8 cellular contexts compared by ENCODE assay signal in genomic region chr17:47896672-47897490, GRCh38. TPM values are rescaled to one million over a fixed set of nuclear protein-coding genes. Genes with fewer than 3 reads are reported as not detected.
DNase-seq lines count a peak whose midpoint lies in the region; ATAC-seq, FAIRE-seq and TF ChIP-seq lines count a peak whose summit lies in the region.

No MANE protein-coding gene starts in this region.

- POLR2A ChIA-PET in Caco-2 (lab: Charles Lee): interaction anchor here (1.0 to 2.9 kb wide), 5 partner anchors 45 to 74 kb away, joined by 3 to 56 read pairs (median 25); partner anchors contain the start of genes CDK5RAP3, LRRC46, MRPL10 and PNPO

- H3K4me3 ChIP-seq in Caco-2 (ENCODE audit: low read depth, low read length): peak overlapping the region; percentile 48
- H3K4me3 ChIP-seq in bronchial epithelial cell (ENCODE audit: low read depth, low read length): peak overlapping the region; percentile 97

- no peaks in the 10 kb centered on the region for H3K9me3 Mint-ChIP-seq in Caco-2 (ENCODE audit: unreplicated experiment)

- H3K27me3 ChIP-seq in Caco-2 (replicated peaks; ENCODE audit: control insufficient read depth, insufficient read depth, low read length): no peaks in the 10 kb centered on the region
- H3K27me3 ChIP-seq in bronchial epithelial cell (ENCODE audit: control insufficient read depth, insufficient read depth, low read length): no peaks in the 10 kb centered on the region

- BruUV-seq in Caco-2 (replicated peaks; lab: Mats Ljungman, UMichigan): no TSS peak

- CTCF ChIA-PET in Caco-2 (lab: Charles Lee): interaction anchor here (0.7 to 2.0 kb wide), 6 partner anchors 46 to 121 kb away, joined by 3 to 6 read pairs (median 4); partner anchors contain the start of genes CDK5RAP3, SCRN2 and SP6

- TF ChIP-seq CTCF in Caco-2 (IDR thresholded peaks at IDR 0.05; ENCODE audit: insufficient read depth in 1 of 2, low read depth in 1 of 2, low read length in 1 of 2, severe bottlenecking in 1 of 2, unreplicated experiment in 1 of 2) (no peak), bronchial epithelial cell (IDR thresholded peaks at IDR 0.05; ENCODE audit: insufficient read depth, low read length, severe bottlenecking) (no peak)

- FAIRE-seq in bronchial epithelial cell (lab: Jason Lieb, UNC): no peak

- H3K27ac ChIP-seq in KOPT-K1 (ENCODE audit: low read depth, low read length, poor library complexity, severe bottlenecking): peak overlapping the region; percentile 88

- H3K9me3 ChIP-seq in Caco-2 (no peaks in the 10 kb centered on the region), KOPT-K1 (ENCODE audit: insufficient read depth, low read length, poor library complexity, severe bottlenecking) (no peaks in the 10 kb centered on the region)

- DNase-seq in Caco-2: no peak
- DNase-seq in bronchial epithelial cell (ENCODE audit: low read depth): peak; percentile 29
- peak; percentile 39 for DNase-seq in midbrain (lab: John Stamatoyannopoulos, UW)
- DNase-seq in NCI-H510A treated with DMSO at 0.1 percent for 48 hours (lab: John Stamatoyannopoulos, UW): no peak

- H3K4me3 Mint-ChIP-seq in Caco-2 (ENCODE audit: unreplicated experiment): peak overlapping the region; percentile 75

- intact Hi-C loops in Caco-2 (cut with micrococcal nuclease; ENCODE audit: unreplicated experiment): no loop called here

- no peak for ATAC-seq in HG03469 (IDR thresholded peaks at IDR 0.05; ENCODE audit: unreplicated experiment)
- no peak for ATAC-seq in HG03025 (IDR thresholded peaks at IDR 0.05; ENCODE audit: low FRiP score, unreplicated experiment)
- ATAC-seq in GM21825 (IDR thresholded peaks at IDR 0.05; ENCODE audit: unreplicated experiment): no peak

- peaks cover 23% of the 10 kb centered on the region for H3K4me1 Mint-ChIP-seq in Caco-2 (ENCODE audit: low read depth, unreplicated experiment)

- H3K27me3 Mint-ChIP-seq in Caco-2 (ENCODE audit: insufficient read depth, unreplicated experiment): peaks cover 2% of the 10 kb centered on the region

- H3K36me3 ChIP-seq in Caco-2 (ENCODE audit: control insufficient read depth, insufficient read depth, low read length) (peaks cover 6% of the 10 kb centered on the region), KOPT-K1 (ENCODE audit: insufficient read depth, low read length) (peaks cover 35% of the 10 kb centered on the region), bronchial epithelial cell (ENCODE audit: control insufficient read depth, insufficient read depth, low read length) (peaks cover 5% of the 10 kb centered on the region)

- peaks cover 10% of the 10 kb centered on the region for H3K4me1 ChIP-seq in Caco-2

- peak overlapping the region; percentile 91 for H3K27ac Mint-ChIP-seq in Caco-2 (ENCODE audit: unreplicated experiment)

- H3K36me3 Mint-ChIP-seq in Caco-2 (ENCODE audit: insufficient read depth, unreplicated experiment): peaks cover 20% of the 10 kb centered on the region

RNA-seq across cellular contexts. Expression of gene SP2, which starts 0.8 kb away (rescaled TPM):
- 24.8 and 25.2 TPM in 2 replicates for total RNA-seq in Caco-2 (2022)
- total RNA-seq in bronchial epithelial cell: 1.1 and 1.7 TPM in 2 replicates

RNA-seq across cellular contexts. Expression of gene PNPO, which starts 44.5 kb away (rescaled TPM):
- total RNA-seq in Caco-2 (2022) (110 and 118 TPM in 2 replicates), bronchial epithelial cell (23.7 and 25.3 TPM in 2 replicates)

RNA-seq across cellular contexts. Expression of gene SP6, which starts 45.9 kb away (rescaled TPM):
- total RNA-seq in Caco-2 (2022) (20.6 and 25.0 TPM in 2 replicates), bronchial epithelial cell (0.79 and 2.4 TPM in 2 replicates)

RNA-seq across cellular contexts. Expression of gene SCRN2, which starts 55.8 kb away (rescaled TPM):
- total RNA-seq in Caco-2 (2022): 73.6 and 80.8 TPM in 2 replicates
- total RNA-seq in bronchial epithelial cell: 23.7 and 28.2 TPM in 2 replicates

Comparison
In these comparisons a context has a peak if more than half of its experiments do, and no peak if none do; other contexts are left out.
1. DNase-seq: peak in bronchial epithelial cell (single experiment) and midbrain (single experiment); none in Caco-2 (0 of 2) and NCI-H510A treated with DMSO at 0.1 percent for 48 hours (single experiment).